20 cellular contexts compared by ENCODE assay signal in genomic region chr1:94731891-94732290, GRCh38.
"Had no signal": no experiment of that assay in that cellular context is flagged by ENCODE, and none has a peak within 500 bp of the region (broad histone marks: within the 10 kb centered on the region; RNA-seq: fewer than 3 reads in every experiment).

No MANE protein-coding gene starts in this region.

- H3K4me1 Mint-ChIP-seq: immature natural killer cell; memory B cell; naive thymus-derived CD8-positive, alpha-beta T cell had no signal

- H3K4me3 ChIP-seq: esophagus squamous epithelium, gastroesophageal sphincter, left ventricle myocardium inferior, lower lobe of right lung, suprapubic skin, thyroid gland had no signal

- H3K27ac ChIP-seq: epithelial cell of prostate, esophagus squamous epithelium, gastroesophageal sphincter, left ventricle myocardium inferior, lower lobe of right lung, suprapubic skin, thyroid gland had no signal

- H3K4me3 Mint-ChIP-seq: effector memory CD8-positive, alpha-beta T cell; immature natural killer cell; memory B cell; naive thymus-derived CD8-positive, alpha-beta T cell; neural crest cell; type B pancreatic cell had no signal

- H3K36me3 ChIP-seq: esophagus squamous epithelium, gastroesophageal sphincter, left ventricle myocardium inferior, lower lobe of right lung, suprapubic skin, thyroid gland had no signal

- H3K36me3 Mint-ChIP-seq: immature natural killer cell; memory B cell; naive thymus-derived CD8-positive, alpha-beta T cell had no signal

- H3K27ac Mint-ChIP-seq: effector memory CD8-positive, alpha-beta T cell; immature natural killer cell; memory B cell; naive thymus-derived CD8-positive, alpha-beta T cell; type B pancreatic cell had no signal

- H3K9me3 ChIP-seq: esophagus squamous epithelium, gastroesophageal sphincter, left ventricle myocardium inferior, lower lobe of right lung, suprapubic skin, thyroid gland had no signal

- DNase-seq: effector memory CD8-positive, alpha-beta T cell; esophagus squamous epithelium; foreskin fibroblast; immature natural killer cell; kidney; left cardiac atrium; left ventricle myocardium inferior; lower lobe of right lung; naive thymus-derived CD8-positive, alpha-beta T cell; posterior cingulate gyrus; small intestine; stimulated activated CD4-positive, alpha-beta T cell treated with anti-CD3 and anti-CD28 coated beads, Interleukin-2, amount 100 ng/mL, for 48 hours; stimulated activated naive CD8-positive, alpha-beta T cell treated with anti-CD3 and anti-CD28 coated beads, Interleukin-15, Interleukin-2, amounts not matched to agents 100 U/mL and 50 U/mL, for 24 hours; thyroid gland had no signal

- H3K27me3 Mint-ChIP-seq: type B pancreatic cell had no signal

- H3K27me3 ChIP-seq: esophagus squamous epithelium, gastroesophageal sphincter, suprapubic skin, thyroid gland had no signal

- H3K9me3 Mint-ChIP-seq: effector memory CD8-positive, alpha-beta T cell; memory B cell; neural crest cell had no signal
